ENCODE assay signal across 8 cellular contexts in the genomic region with DNA sequence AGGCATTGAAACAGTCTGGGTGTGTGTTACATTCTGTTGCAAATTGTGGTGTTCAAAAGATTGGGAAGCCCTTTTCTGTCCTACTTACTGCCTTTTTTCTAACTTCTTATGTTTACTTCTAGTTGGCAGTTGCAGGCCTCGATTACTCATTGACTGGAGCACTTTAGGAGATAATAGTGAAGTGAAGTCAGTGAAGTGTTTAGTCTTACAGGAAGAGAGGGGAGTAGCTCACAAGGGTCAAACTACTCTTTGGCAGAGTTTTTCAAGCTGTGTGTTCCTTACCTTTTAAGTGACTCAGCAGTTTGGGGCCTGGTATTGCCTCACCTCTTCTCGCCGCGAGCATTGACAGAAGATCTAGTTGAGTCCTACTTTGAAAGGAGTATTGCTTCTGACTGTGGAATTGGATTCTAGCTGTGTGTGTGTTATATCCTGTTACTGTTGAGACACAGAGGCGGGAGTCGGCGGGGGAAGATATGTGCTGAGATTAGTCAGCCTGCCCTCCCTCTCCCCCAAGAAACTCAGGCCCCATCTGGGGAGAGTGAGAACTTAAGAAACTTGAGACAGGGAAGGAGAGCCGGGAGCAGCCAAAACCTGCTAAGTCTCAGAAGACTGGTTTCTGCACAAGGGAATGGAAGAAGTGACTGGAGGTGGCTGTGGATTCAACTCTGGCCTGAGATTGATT. TPM values are rescaled to one million over a fixed set of nuclear protein-coding genes. Genes with fewer than 3 reads are reported as not detected.
DNase-seq lines count a peak whose midpoint lies in the region; ATAC-seq and TF ChIP-seq lines count a peak whose summit lies in the region.

No MANE protein-coding gene starts in this region.

- H3K9ac ChIP-seq in DND-41 (ENCODE audit: low read depth, low read length) (no peak overlapping the region), Loucy (ENCODE audit: low read depth, low read length, poor library complexity, severe bottlenecking) (peak overlapping the region; percentile 44)

- DNase-seq in DND-41, result peak; percentile 42
- peak; percentile 6 for DNase-seq in activated CD4-positive, alpha-beta T cell treated with anti-CD3 and anti-CD28 coated beads, Interleukin-2, amount 50 U/mL, for 1 hour
- DNase-seq in fibroblast of mammary gland (ENCODE audit: low read depth), result peak; percentile 98
- DNase-seq in aorta, result peak; percentile 85
- DNase-seq in effector CD8-positive, alpha-beta T cell (lab: John Stamatoyannopoulos, UW), result no peak

- H3K4me3 ChIP-seq in DND-41 (ENCODE audit: low read depth in 1 of 2, low read length in 2 of 2) (no peak overlapping the region), Loucy (ENCODE audit: low read length, poor library complexity, severe bottlenecking) (no peak overlapping the region), fibroblast of mammary gland (ENCODE audit: control insufficient read depth, low read depth, low read length) (peak overlapping the region; percentile 25), neutrophil (ENCODE audit: low read depth in 1 of 2, low read length in 1 of 2) (no peak overlapping the region), aorta (ENCODE audit: low read length in 2 of 2) (no peak overlapping the region)

- no peaks in the 10 kb centered on the region for H3K9me2 ChIP-seq in Loucy (replicated peaks; ENCODE audit: low read depth, low read length)

- H3K27me3 ChIP-seq in DND-41 (ENCODE audit: insufficient read depth, low read length, poor library complexity), result no peaks in the 10 kb centered on the region
- no peaks in the 10 kb centered on the region for H3K27me3 ChIP-seq in Loucy (ENCODE audit: insufficient read depth, low read length, poor library complexity, severe bottlenecking)
- no peaks in the 10 kb centered on the region for H3K27me3 ChIP-seq in neutrophil
- no peaks in the 10 kb centered on the region for H3K27me3 ChIP-seq in aorta (ENCODE audit: control insufficient read depth in 1 of 2, insufficient read depth in 2 of 2, low read length in 1 of 2)

- intact Hi-C loops in aorta (cut with DNase I), result no loop called here

- H3K36me3 ChIP-seq in DND-41 (ENCODE audit: insufficient read depth, low read length) (peaks cover 5% of the 10 kb centered on the region), Loucy (ENCODE audit: insufficient read depth, low read length) (peaks cover under 1% of the 10 kb centered on the region; the same call in 1 of the 2 replicates), neutrophil (peaks cover under 1% of the 10 kb centered on the region), aorta (ENCODE audit: control insufficient read depth in 1 of 2, insufficient read depth in 2 of 2, low read length in 1 of 2) (peaks cover 0 to under 1% of the 10 kb centered on the region in 2 donors)

- 0 out of 2 replicates have a peak overlapping the region, but pooled peaks have one; percentile 19 for H3K27ac ChIP-seq in DND-41 (ENCODE audit: low read length)
- peak overlapping the region; percentile 43 for H3K27ac ChIP-seq in neutrophil
- H3K27ac ChIP-seq in aorta (ENCODE audit: low read depth in 1 of 2, low read length in 2 of 2), result peak overlapping the region; percentile 38 to 51

- WGBS in aorta, 2 donors, result 18 to 21% methylated on average over 8 of the region's 8 CpGs

- H4K20me1 ChIP-seq in DND-41 (ENCODE audit: insufficient read depth, low read length) (peaks cover 6% of the 10 kb centered on the region), Loucy (ENCODE audit: insufficient read depth, low read length, poor library complexity, severe bottlenecking) (peaks cover 6% of the 10 kb centered on the region)

- no peak overlapping the region for H2AFZ ChIP-seq in DND-41 (ENCODE audit: low read depth, low read length)
- H2AFZ ChIP-seq in Loucy (ENCODE audit: low read length), result no peak overlapping the region

- no peak overlapping the region for H3K4me2 ChIP-seq in DND-41 (ENCODE audit: insufficient read depth, low read length)
- peak overlapping the region; percentile 50 for H3K4me2 ChIP-seq in Loucy (ENCODE audit: low read depth, low read length, poor library complexity, severe bottlenecking)

- peaks cover 52% of the 10 kb centered on the region for H3K79me2 ChIP-seq in DND-41 (ENCODE audit: insufficient read depth, low read length)
- H3K79me2 ChIP-seq in Loucy (ENCODE audit: insufficient read depth, low read length), result peaks cover 13% of the 10 kb centered on the region; the same call in 1 of the 2 replicates

- no peaks in the 10 kb centered on the region for H3F3A ChIP-seq in Loucy (ENCODE audit: low read depth)

- no peak for TF ChIP-seq CTCF in DND-41 (IDR thresholded peaks at IDR 0.05; ENCODE audit: borderline replicate concordance, extremely low read depth, low read length, poor library complexity, severe bottlenecking)
- TF ChIP-seq CTCF in Loucy (conservative IDR thresholded peaks at IDR 0.05; ENCODE audit: low read length), result no peak
- no peak for TF ChIP-seq CTCF in fibroblast of mammary gland (conservative IDR thresholded peaks at IDR 0.05; ENCODE audit: control insufficient read depth, insufficient read depth, low read depth, low read length)
- TF ChIP-seq CTCF in neutrophil (IDR thresholded peaks at IDR 0.05), result no peak

- H3K9me3 ChIP-seq in DND-41 (ENCODE audit: insufficient read depth, low read length, severe bottlenecking) (no peaks in the 10 kb centered on the region), Loucy (ENCODE audit: insufficient read depth, low read depth, low read length) (no peaks in the 10 kb centered on the region), neutrophil (no peaks in the 10 kb centered on the region), aorta (ENCODE audit: control insufficient read depth, low read length) (no peaks in the 10 kb centered on the region)

- peak; percentile 79 for ATAC-seq in DND-41 (ENCODE audit: insufficient read depth, low read depth)
- ATAC-seq in GM21737 (IDR thresholded peaks at IDR 0.05; ENCODE audit: unreplicated experiment), result peak; percentile 70
- peak; percentile 86 for ATAC-seq in aorta (ENCODE audit: low FRiP score)

- H3K4me1 ChIP-seq in DND-41 (ENCODE audit: insufficient read depth, low read length) (peaks cover 5% of the 10 kb centered on the region), Loucy (ENCODE audit: insufficient read depth, low read length, poor library complexity, severe bottlenecking) (peaks cover 17% of the 10 kb centered on the region), neutrophil (ENCODE audit: control insufficient read depth in 1 of 2, insufficient read depth in 1 of 2, low read depth in 1 of 2, low read length in 1 of 2) (peaks cover 20 to 22% of the 10 kb centered on the region in 2 experiments), aorta (ENCODE audit: control insufficient read depth in 1 of 2, insufficient read depth in 2 of 2, low read length in 2 of 2) (peaks cover 0 to 5% of the 10 kb centered on the region in 2 donors)

RNA-seq across cellular contexts. Expression of a gene that starts 19.3 kb away (rescaled TPM):
- total RNA-seq in aorta, result 10 to 100 TPM; 69.0 to 79.0 TPM
- 10 to 100 TPM; 41.9 to 50.0 TPM for polyA plus RNA-seq in aorta

RNA-seq across cellular contexts. Expression of a gene that starts 30.5 kb away (rescaled TPM):
- 10 to 100 TPM; 28.6 to 45.9 TPM for total RNA-seq in aorta
- polyA plus RNA-seq in aorta, result 10 to 100 TPM in 1 of 2 donors, 1 to 10 TPM in 1; 8.3 to 26.0 TPM
